Comparison of ENCODE assay signal across 1 cellular context in genomic region chr17:8080799-8081219, GRCh38.
TF ChIP-seq lines count a peak whose summit lies in the region.

No MANE protein-coding gene starts in this region.

TF ChIP-seq in HCT116, 20 proteins besides CTCF, POLR2A, EP300 and RAD21 (continued from another document):
- TF ChIP-seq ZBTB33 (IDR thresholded peaks at IDR 0.05; ENCODE audit: extremely low read depth, insufficient replicate concordance, low read length) (no peak), YY1 (IDR thresholded peaks at IDR 0.05; ENCODE audit: extremely low read depth, insufficient replicate concordance, low read depth, low read length) (no peak)
